Comparison of ENCODE assay signal across 20 cellular contexts in genomic region chr11:3775761-3776406, GRCh38.
"Had no signal": no experiment of that assay in that cellular context is flagged by ENCODE, and none has a peak within 500 bp of the region (broad histone marks: within the 10 kb centered on the region; RNA-seq: fewer than 3 reads in every experiment).

No MANE protein-coding gene starts in this region.

- H3K27ac ChIP-seq: cardiac muscle cell, coronary artery, heart left ventricle, left lung, prostate gland, sigmoid colon, testis, upper lobe of right lung, VCaP had no signal

- DNase-seq: activated CD4-positive, alpha-beta memory T cell treated with anti-CD3 and anti-CD28 coated beads, Interleukin-2, amount 10 ng/mL, durations not matched to agents 7 days and 5 days; activated CD8-positive, alpha-beta memory T cell treated with anti-CD3 and anti-CD28 coated beads, Interleukin-2, amount 50 U/mL, for 48 hours; activated naive CD4-positive, alpha-beta T cell; effector CD8-positive, alpha-beta T cell; heart left ventricle; islet precursor cell; left lung; occipital lobe; sigmoid colon; stimulated activated CD4-positive, alpha-beta T cell treated with anti-CD3 and anti-CD28 coated beads, Interleukin-2, amount 100 ng/mL, for 48 hours; stimulated activated naive CD8-positive, alpha-beta T cell treated with anti-CD3 and anti-CD28 coated beads, Interleukin-15, amount 100 ng/mL, for 72 hours; T1000; testis; upper lobe of right lung had no signal

- FAIRE-seq: astrocyte had no signal

- ATAC-seq: heart left ventricle; left lung; natural killer cell treated with Interleukin-12 subunit alpha and Interleukin-12 subunit beta and Interleukin-15 and Interleukin-18, amount 100 ng/mL, for 72 hours; stimulated activated naive CD8-positive, alpha-beta T cell treated with anti-CD3 and anti-CD28 coated beads, Interleukin-15, amount 100 ng/mL, for 72 hours; upper lobe of right lung had no signal

- H3K27me3 ChIP-seq: cardiac muscle cell, heart left ventricle, left lung, sigmoid colon, testis, upper lobe of right lung had no signal

- H3K9me3 ChIP-seq: heart left ventricle, left lung, prostate gland, sigmoid colon, testis, upper lobe of right lung had no signal

- H3K4me1 ChIP-seq: prostate gland, sigmoid colon, testis had no signal

- H3K4me3 ChIP-seq: cardiac muscle cell, coronary artery, heart left ventricle, left lung, prostate gland, sigmoid colon, testis, upper lobe of right lung had no signal
